1 cellular context compared by ENCODE assay signal in the genomic region with DNA sequence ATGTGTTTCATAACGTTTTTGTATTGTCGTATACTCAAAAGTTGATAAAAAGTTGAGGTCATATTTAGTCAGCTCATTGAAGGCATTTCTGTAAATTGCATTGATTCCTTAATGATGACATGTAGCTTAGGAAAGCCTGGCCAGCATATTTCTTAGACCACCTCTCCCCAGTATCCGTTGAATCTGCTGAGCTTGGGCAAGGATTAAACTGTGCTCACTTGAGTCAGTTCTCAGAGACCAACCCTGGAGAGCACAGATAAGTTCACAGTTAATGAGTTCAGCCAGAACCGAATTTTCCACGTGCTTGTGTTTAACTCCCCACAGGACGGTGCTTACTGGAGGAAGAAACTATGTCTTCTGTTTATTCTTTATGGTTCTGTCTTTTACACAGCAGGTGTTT.
TF ChIP-seq lines count a peak whose summit lies in the region.

No MANE protein-coding gene starts in this region.

TF ChIP-seq in WTC11, 78 proteins besides CTCF, POLR2A, EP300 and RAD21 (continued from another document):
- no peak for TF ChIP-seq E2F1 (CRISPR knock-in tag; IDR thresholded peaks at IDR 0.05)
- TF ChIP-seq, protein P1, sequence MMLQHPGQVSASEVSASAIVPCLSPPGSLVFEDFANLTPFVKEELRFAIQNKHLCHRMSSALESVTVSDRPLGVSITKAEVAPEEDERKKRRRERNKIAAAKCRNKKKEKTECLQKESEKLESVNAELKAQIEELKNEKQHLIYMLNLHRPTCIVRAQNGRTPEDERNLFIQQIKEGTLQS (CRISPR knock-in tag; conservative IDR thresholded peaks at IDR 0.05), result no peak
- TF ChIP-seq, protein P2, sequence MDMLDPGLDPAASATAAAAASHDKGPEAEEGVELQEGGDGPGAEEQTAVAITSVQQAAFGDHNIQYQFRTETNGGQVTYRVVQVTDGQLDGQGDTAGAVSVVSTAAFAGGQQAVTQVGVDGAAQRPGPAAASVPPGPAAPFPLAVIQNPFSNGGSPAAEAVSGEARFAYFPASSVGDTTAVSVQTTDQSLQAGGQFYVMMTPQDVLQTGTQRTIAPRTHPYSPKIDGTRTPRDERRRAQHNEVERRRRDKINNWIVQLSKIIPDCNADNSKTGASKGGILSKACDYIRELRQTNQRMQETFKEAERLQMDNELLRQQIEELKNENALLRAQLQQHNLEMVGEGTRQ (CRISPR knock-in tag; IDR thresholded peaks at IDR 0.05), result no peak
- no peak for TF ChIP-seq ZNF317 (CRISPR knock-in tag; IDR thresholded peaks at IDR 0.05; ENCODE audit: borderline replicate concordance, low read depth)
- no peak for TF ChIP-seq ZNF423 (CRISPR knock-in tag; IDR thresholded peaks at IDR 0.05)
- no peak for TF ChIP-seq FOXJ3 (CRISPR knock-in tag; IDR thresholded peaks at IDR 0.05; ENCODE audit: borderline replicate concordance)
- TF ChIP-seq E2F4 (CRISPR knock-in tag; IDR thresholded peaks at IDR 0.05; ENCODE audit: borderline replicate concordance, low read depth), result no peak
- no peak for TF ChIP-seq FOXK1 (CRISPR knock-in tag; IDR thresholded peaks at IDR 0.05)
- no peak for TF ChIP-seq CREM (CRISPR knock-in tag; IDR thresholded peaks at IDR 0.05)
- TF ChIP-seq OVOL2 (CRISPR knock-in tag; IDR thresholded peaks at IDR 0.05; ENCODE audit: borderline replicate concordance), result no peak
